In the genomic region with DNA sequence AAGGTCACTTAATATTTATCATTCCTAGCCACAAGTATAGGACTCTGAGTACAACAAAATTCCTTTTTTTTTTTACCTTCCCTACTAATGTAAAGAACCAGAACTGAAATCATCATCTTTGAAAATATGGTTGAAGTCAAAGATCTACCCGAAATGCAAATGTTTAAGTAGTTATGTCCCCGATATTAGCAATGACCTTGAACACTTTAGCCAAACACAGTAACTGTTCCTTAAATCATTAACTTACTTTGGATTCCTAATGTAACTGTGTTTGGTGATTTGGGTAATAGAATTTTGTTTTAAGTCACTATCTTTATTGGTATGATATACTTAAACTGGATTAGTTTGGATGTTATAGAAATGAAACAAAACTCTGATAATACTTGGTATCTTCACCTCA, we compare ENCODE assay signal across 1 cellular context.
TF ChIP-seq lines count a peak whose summit lies in the region.

No MANE protein-coding gene starts in this region.

TF ChIP-seq in GM23338, 12 proteins besides CTCF, POLR2A, EP300 and RAD21:
- no peak for TF ChIP-seq ZNF462 (CRISPR knock-in tag; IDR thresholded peaks at IDR 0.05)
- no peak for TF ChIP-seq JUNB (IDR thresholded peaks at IDR 0.05; ENCODE audit: unreplicated experiment)
- TF ChIP-seq EZH2phosphoT487 (IDR thresholded peaks at IDR 0.05; ENCODE audit: unreplicated experiment): no peak
- TF ChIP-seq ZNF114 (CRISPR knock-in tag; IDR thresholded peaks at IDR 0.05): no peak
- TF ChIP-seq POLR2AphosphoS5 (IDR thresholded peaks at IDR 0.05; ENCODE audit: low read depth): no peak
- no peak for TF ChIP-seq CREB1 (CRISPR knock-in tag; IDR thresholded peaks at IDR 0.05; ENCODE audit: low read depth)
- no peak for TF ChIP-seq NANOG (IDR thresholded peaks at IDR 0.05; ENCODE audit: borderline replicate concordance)
- no peak for TF ChIP-seq ZNF331 (CRISPR knock-in tag; IDR thresholded peaks at IDR 0.05; ENCODE audit: low read depth)
- no peak for TF ChIP-seq STAT1 (IDR thresholded peaks at IDR 0.05; ENCODE audit: unreplicated experiment)
- TF ChIP-seq EZH2 (IDR thresholded peaks at IDR 0.05; ENCODE audit: low read depth, unreplicated experiment): no peak
- TF ChIP-seq, protein P1, sequence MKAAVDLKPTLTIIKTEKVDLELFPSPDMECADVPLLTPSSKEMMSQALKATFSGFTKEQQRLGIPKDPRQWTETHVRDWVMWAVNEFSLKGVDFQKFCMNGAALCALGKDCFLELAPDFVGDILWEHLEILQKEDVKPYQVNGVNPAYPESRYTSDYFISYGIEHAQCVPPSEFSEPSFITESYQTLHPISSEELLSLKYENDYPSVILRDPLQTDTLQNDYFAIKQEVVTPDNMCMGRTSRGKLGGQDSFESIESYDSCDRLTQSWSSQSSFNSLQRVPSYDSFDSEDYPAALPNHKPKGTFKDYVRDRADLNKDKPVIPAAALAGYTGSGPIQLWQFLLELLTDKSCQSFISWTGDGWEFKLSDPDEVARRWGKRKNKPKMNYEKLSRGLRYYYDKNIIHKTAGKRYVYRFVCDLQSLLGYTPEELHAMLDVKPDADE (IDR thresholded peaks at IDR 0.05): no peak
- TF ChIP-seq, protein P2, sequence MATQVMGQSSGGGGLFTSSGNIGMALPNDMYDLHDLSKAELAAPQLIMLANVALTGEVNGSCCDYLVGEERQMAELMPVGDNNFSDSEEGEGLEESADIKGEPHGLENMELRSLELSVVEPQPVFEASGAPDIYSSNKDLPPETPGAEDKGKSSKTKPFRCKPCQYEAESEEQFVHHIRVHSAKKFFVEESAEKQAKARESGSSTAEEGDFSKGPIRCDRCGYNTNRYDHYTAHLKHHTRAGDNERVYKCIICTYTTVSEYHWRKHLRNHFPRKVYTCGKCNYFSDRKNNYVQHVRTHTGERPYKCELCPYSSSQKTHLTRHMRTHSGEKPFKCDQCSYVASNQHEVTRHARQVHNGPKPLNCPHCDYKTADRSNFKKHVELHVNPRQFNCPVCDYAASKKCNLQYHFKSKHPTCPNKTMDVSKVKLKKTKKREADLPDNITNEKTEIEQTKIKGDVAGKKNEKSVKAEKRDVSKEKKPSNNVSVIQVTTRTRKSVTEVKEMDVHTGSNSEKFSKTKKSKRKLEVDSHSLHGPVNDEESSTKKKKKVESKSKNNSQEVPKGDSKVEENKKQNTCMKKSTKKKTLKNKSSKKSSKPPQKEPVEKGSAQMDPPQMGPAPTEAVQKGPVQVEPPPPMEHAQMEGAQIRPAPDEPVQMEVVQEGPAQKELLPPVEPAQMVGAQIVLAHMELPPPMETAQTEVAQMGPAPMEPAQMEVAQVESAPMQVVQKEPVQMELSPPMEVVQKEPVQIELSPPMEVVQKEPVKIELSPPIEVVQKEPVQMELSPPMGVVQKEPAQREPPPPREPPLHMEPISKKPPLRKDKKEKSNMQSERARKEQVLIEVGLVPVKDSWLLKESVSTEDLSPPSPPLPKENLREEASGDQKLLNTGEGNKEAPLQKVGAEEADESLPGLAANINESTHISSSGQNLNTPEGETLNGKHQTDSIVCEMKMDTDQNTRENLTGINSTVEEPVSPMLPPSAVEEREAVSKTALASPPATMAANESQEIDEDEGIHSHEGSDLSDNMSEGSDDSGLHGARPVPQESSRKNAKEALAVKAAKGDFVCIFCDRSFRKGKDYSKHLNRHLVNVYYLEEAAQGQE (IDR thresholded peaks at IDR 0.05; ENCODE audit: unreplicated experiment): no peak
